ENCODE assay signal across 8 cellular contexts in the genomic region with DNA sequence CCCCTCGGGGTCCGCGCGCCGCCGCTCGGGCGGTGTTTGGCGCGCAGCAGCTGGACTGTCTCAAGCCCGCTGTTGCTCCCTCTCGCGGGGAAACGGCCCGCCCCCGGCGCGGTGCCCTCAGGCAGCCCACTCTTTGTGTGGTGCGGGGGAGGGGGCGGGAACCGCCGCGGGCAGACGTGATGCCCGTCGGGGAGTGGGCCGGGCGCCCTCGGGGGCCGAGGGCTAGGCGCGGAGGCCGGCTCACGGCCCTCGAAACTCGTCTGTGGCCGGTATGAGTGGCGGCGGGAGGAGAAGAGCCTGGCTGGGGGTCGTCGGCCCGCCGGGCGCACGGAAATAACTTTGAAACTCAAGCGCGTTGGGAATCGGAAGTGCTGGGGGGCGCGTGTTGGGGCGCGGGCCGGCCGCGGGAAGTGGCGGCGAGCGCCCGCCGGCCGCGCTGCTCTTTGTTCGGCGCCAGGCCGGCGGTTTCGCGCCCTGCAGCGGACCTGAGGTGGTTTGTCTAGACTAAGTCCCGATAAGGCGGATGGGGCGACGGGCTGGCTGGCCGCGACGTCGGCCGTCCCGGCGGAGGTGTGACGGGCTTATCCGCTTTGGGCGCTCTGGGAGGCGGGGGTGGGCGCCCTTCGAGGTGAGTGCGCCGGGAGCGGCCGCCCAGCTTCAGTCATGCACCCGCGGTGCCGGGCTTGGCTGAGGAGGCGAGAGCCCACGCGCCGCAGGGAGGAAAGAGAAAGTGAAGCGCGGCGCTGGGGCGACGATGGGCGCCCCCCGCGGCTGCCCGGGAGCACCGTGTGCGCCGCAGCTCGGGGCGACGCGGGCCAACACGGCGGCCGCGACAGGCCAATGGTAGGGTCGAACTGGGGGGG. TPM values are rescaled to one million over a fixed set of nuclear protein-coding genes. Genes with fewer than 3 reads are reported as not detected.
DNase-seq lines count a peak whose midpoint lies in the region; ATAC-seq and TF ChIP-seq lines count a peak whose summit lies in the region.

No MANE protein-coding gene starts in this region.

- intact Hi-C loops in Panc1 (cut with micrococcal nuclease; ENCODE audit: unreplicated experiment) = no loop called here

- no peaks in the 10 kb centered on the region for H3K9me3 Mint-ChIP-seq in activated naive CD4-positive, alpha-beta T cell treated with anti-CD3 and anti-CD28 coated beads, Interleukin-2, amount 50 U/mL, for 72 hours

- POLR2A ChIA-PET in Panc1 (lab: Charles Lee) = interaction anchor here (0.7 to 0.8 kb wide), 2 partner anchors 42 to 44 kb away, joined by 3 to 4 read pairs; no protein-coding TSS in a partner anchor

- ATAC-seq in Panc1 (peak; percentile 4; the same call in 1 of the 2 replicates), HG03378 (IDR thresholded peaks at IDR 0.05; ENCODE audit: unreplicated experiment) (no peak), GM21619 (IDR thresholded peaks at IDR 0.05; ENCODE audit: unreplicated experiment) (no peak), HG03025 (IDR thresholded peaks at IDR 0.05; ENCODE audit: low FRiP score, unreplicated experiment) (no peak)
- ATAC-seq in activated naive CD4-positive, alpha-beta T cell treated with anti-CD3 and anti-CD28 coated beads, Interleukin-2, amount 50 U/mL, for 72 hours = peak in 1 of 2 donors; percentile 0

- H3K4me1 ChIP-seq in Panc1 (ENCODE audit: control insufficient read depth, insufficient read depth, low read length) (peaks cover 36% of the 10 kb centered on the region), right atrium auricular region (peaks cover 0 to 45% of the 10 kb centered on the region in 2 donors), skeletal muscle tissue (ENCODE audit: control insufficient read depth in 3 of 3, insufficient read depth in 3 of 3, low read length in 3 of 3) (peaks cover 34 to 60% (median 46%) of the 10 kb centered on the region in 3 donors)

- CTCF ChIA-PET in Panc1 (lab: Charles Lee) = interaction anchor here (0.6 to 0.7 kb wide), 2 partner anchors 31 to 190 kb away, joined by 3 to 14 read pairs; no protein-coding TSS in a partner anchor

- H3K9me3 ChIP-seq in Panc1 (ENCODE audit: control insufficient read depth, insufficient read depth, low read depth, low read length) (no peaks in the 10 kb centered on the region), right atrium auricular region (no peaks in the 10 kb centered on the region), skeletal muscle tissue (ENCODE audit: control insufficient read depth in 3 of 3, low read length in 3 of 3) (no peaks in the 10 kb centered on the region)

- TF ChIP-seq CTCF in GM12872 (IDR thresholded peaks at IDR 0.05; ENCODE audit: insufficient read depth, low read depth, low read length) (peak; percentile 21; the same call in 1 of the 3 replicates), Panc1 (IDR thresholded peaks at IDR 0.05) (peak; percentile 8), right atrium auricular region (IDR thresholded peaks at IDR 0.05) (peak in 1 of 2 donors; percentile 31)

- H3K36me3 ChIP-seq in Panc1 (ENCODE audit: control insufficient read depth, insufficient read depth, low read length) (peaks cover 14% of the 10 kb centered on the region), right atrium auricular region (peaks cover 23% of the 10 kb centered on the region), skeletal muscle tissue (ENCODE audit: control insufficient read depth in 3 of 3, insufficient read depth in 3 of 3, low read length in 3 of 3) (peaks cover 9 to 12% (median 10%) of the 10 kb centered on the region in 3 donors)

- peak overlapping the region; percentile 87 to 97 (median 93) for H3K9ac ChIP-seq in skeletal muscle tissue (ENCODE audit: low read depth in 1 of 3, low read length in 3 of 3)

- in situ Hi-C loops in Panc1 (cut with HindIII; ENCODE audit: low pct_unique_long_range_greater_than_20kb, low sequenced_read_pairs) = no loop called here

- no TSS peak for BruUV-seq in Panc1 (replicated peaks; lab: Mats Ljungman, UMichigan)

- H3K36me3 Mint-ChIP-seq in activated naive CD4-positive, alpha-beta T cell treated with anti-CD3 and anti-CD28 coated beads, Interleukin-2, amount 50 U/mL, for 72 hours = peaks cover 37 to 49% of the 10 kb centered on the region in 2 donors

- H3K27ac Mint-ChIP-seq in activated naive CD4-positive, alpha-beta T cell treated with anti-CD3 and anti-CD28 coated beads, Interleukin-2, amount 50 U/mL, for 72 hours = peak overlapping the region; percentile 97 to 100

- DNase-seq in Panc1 (ENCODE audit: low read depth, low spot score) = no peak
- DNase-seq in activated naive CD4-positive, alpha-beta T cell treated with anti-CD3 and anti-CD28 coated beads, Interleukin-2, amount 50 U/mL, for 72 hours (ENCODE audit: low spot score in 2 of 2) = peak; percentile 55 to 74
- DNase-seq in right atrium auricular region (ENCODE audit: low spot score) = no peak

- H3K4me3 ChIP-seq in Panc1 (ENCODE audit: low read depth in 2 of 2, low read length in 2 of 2) (peak overlapping the region; percentile 75 to 90), right atrium auricular region (peak overlapping the region; percentile 94 to 96), skeletal muscle tissue (ENCODE audit: low read length in 3 of 3) (peak overlapping the region; percentile 77 to 82 (median 80))

- H3K27me3 ChIP-seq in Panc1 (ENCODE audit: control insufficient read depth, insufficient read depth, low read length) (no peaks in the 10 kb centered on the region), right atrium auricular region (no peaks in the 10 kb centered on the region), skeletal muscle tissue (ENCODE audit: control insufficient read depth in 3 of 3, insufficient read depth in 3 of 3, low read length in 3 of 3) (no peaks in the 10 kb centered on the region)

- H3K27ac ChIP-seq in Panc1 (ENCODE audit: low read length) = peak overlapping the region; percentile 94
- H3K27ac ChIP-seq in right atrium auricular region = peak overlapping the region; percentile 99 to 100
- peak overlapping the region; percentile 97 for H3K27ac ChIP-seq in skeletal muscle tissue (ENCODE audit: low read depth, low read length)

RNA-seq across cellular contexts. Expression of gene PTMA, which starts 0.7 kb away (rescaled TPM):
- total RNA-seq in Panc1 (2021; ENCODE audit: unreplicated experiment) (1,390 TPM), right atrium auricular region (100 to 1,000 TPM; 234 to 430 TPM), skeletal muscle tissue (422 TPM)
- 1,958 TPM for polyA plus RNA-seq in Panc1 (2012; ENCODE audit: insufficient read length)
- total RNA-seq in activated naive CD4-positive, alpha-beta T cell treated with anti-CD3 and anti-CD28 coated beads, Interleukin-2, amount 50 U/mL, for 72 hours = 1,000 to 10,000 TPM; 1,703 to 2,175 TPM

Comparison
In these comparisons a context has a peak if more than half of its experiments do, and no peak if none do; other contexts are left out.
1. DNase-seq: peak in activated naive CD4-positive, alpha-beta T cell treated with anti-CD3 and anti-CD28 coated beads, Interleukin-2, amount 50 U/mL, for 72 hours (2 of 2); none in Panc1 (single experiment) and right atrium auricular region (single experiment).
2. Peak in every context shown above with its lines, with median percentiles within 50 percentile points of each other: H3K27ac ChIP-seq and H3K4me3 ChIP-seq.